8 cellular contexts compared by ENCODE assay signal in genomic region chr13:50236898-50237318, GRCh38.
DNase-seq lines count a peak whose midpoint lies in the region; ATAC-seq, FAIRE-seq and TF ChIP-seq lines count a peak whose summit lies in the region.

No MANE protein-coding gene starts in this region.

- no peak overlapping the region for H3K27ac Mint-ChIP-seq in endodermal cell

- peak overlapping the region; percentile 53 for H3K4me2 ChIP-seq in Karpas-422 (ENCODE audit: low read depth, low read length, poor library complexity, severe bottlenecking)

- no peaks in the 10 kb centered on the region for H3K9me2 ChIP-seq in Karpas-422 (replicated peaks; ENCODE audit: insufficient read depth, low read length)

- peak; percentile 36 for DNase-seq in GM12891 (ENCODE audit: insufficient read length, low spot score)
- DNase-seq in Karpas-422 = no peak
- DNase-seq in effector CD4-positive, alpha-beta T cell = peak; percentile 19
- DNase-seq in UCSD-AML1 (lab: John Stamatoyannopoulos, UW; ENCODE audit: unreplicated experiment) = no peak
- DNase-seq in endodermal cell = no peak
- no peak for DNase-seq in SW480 (ENCODE audit: low spot score)
- DNase-seq in DMS 273 treated with DMSO at 0.1 percent for 48 hours (lab: John Stamatoyannopoulos, UW) = no peak

- 86% methylated on average over 8 to 9 of the region's 9 CpGs for WGBS in endodermal cell (ENCODE audit: insufficient coverage in 1 of 2, insufficient read length in 1 of 2), 2 experiments

- TF ChIP-seq POLR2A in GM12891 (IDR thresholded peaks at IDR 0.05; ENCODE audit: low read depth, low read length) = no peak

- TF ChIP-seq CTCF in endodermal cell (conservative IDR thresholded peaks at IDR 0.05) = no peak

- no peak overlapping the region for H3K4me3 Mint-ChIP-seq in endodermal cell

- H3K4me1 ChIP-seq in Karpas-422 (ENCODE audit: low read length) (peaks cover 23% of the 10 kb centered on the region), endodermal cell (ENCODE audit: control insufficient read depth, insufficient read depth, low read length) (no peaks in the 10 kb centered on the region)

- no peaks in the 10 kb centered on the region for H4K20me1 ChIP-seq in Karpas-422 (ENCODE audit: insufficient read depth, low read depth, low read length)

- H3K36me3 ChIP-seq in Karpas-422 (ENCODE audit: insufficient read depth, low read length) (no peaks in the 10 kb centered on the region), endodermal cell (ENCODE audit: control insufficient read depth, insufficient read depth, low read length) (no peaks in the 10 kb centered on the region)

- H3K9me3 ChIP-seq in Karpas-422 (ENCODE audit: low read length) (peaks cover 3% of the 10 kb centered on the region; the same call in 1 of the 2 replicates), endodermal cell (ENCODE audit: control insufficient read depth, low read length) (no peaks in the 10 kb centered on the region)

- H3K9ac ChIP-seq in Karpas-422 (ENCODE audit: low read length) (peak overlapping the region; percentile 1; the same call in 1 of the 2 replicates), endodermal cell (ENCODE audit: extremely low read depth, low read length, poor library complexity, severe bottlenecking) (no peak overlapping the region)

- H3K9me3 Mint-ChIP-seq in endodermal cell = peaks cover 24% of the 10 kb centered on the region

- no peaks in the 10 kb centered on the region for H3K79me2 ChIP-seq in Karpas-422 (ENCODE audit: low read length)

- peaks cover 4% of the 10 kb centered on the region for H3K27me3 Mint-ChIP-seq in endodermal cell (ENCODE audit: insufficient read depth)

- H3K27me3 ChIP-seq in Karpas-422 (ENCODE audit: low read length) (no peaks in the 10 kb centered on the region), endodermal cell (ENCODE audit: control insufficient read depth, insufficient read depth, low read length, poor library complexity, severe bottlenecking) (no peaks in the 10 kb centered on the region)

- peak; percentile 96 for ATAC-seq in GM21576 (IDR thresholded peaks at IDR 0.05; ENCODE audit: unreplicated experiment)

- peak; percentile 88 for FAIRE-seq in GM12891 (lab: Jason Lieb, UNC)

- peaks cover 4% of the 10 kb centered on the region for H3K4me1 Mint-ChIP-seq in endodermal cell

- peaks cover 6% of the 10 kb centered on the region for H3K36me3 Mint-ChIP-seq in endodermal cell (ENCODE audit: low read depth)

- H3K27ac ChIP-seq in Karpas-422 (ENCODE audit: low read length) (no peak overlapping the region), endodermal cell (ENCODE audit: low read depth, low read length) (no peak overlapping the region)

- H3K4me3 ChIP-seq in Karpas-422 (ENCODE audit: low read length) (peak overlapping the region; percentile 11), endodermal cell (ENCODE audit: low read length) (no peak overlapping the region)

- H2AFZ ChIP-seq in Karpas-422 (ENCODE audit: low read length) = peak overlapping the region; percentile 78; the same call in 1 of the 2 replicates

TF ChIP-seq in GM12891, 5 proteins besides CTCF, POLR2A, EP300 and RAD21:
- no peak for TF ChIP-seq TAF1 (IDR thresholded peaks at IDR 0.05; ENCODE audit: low read depth, low read length)
- peak; percentile 17; the same call in 1 of the 2 replicates for TF ChIP-seq SPI1 (IDR thresholded peaks at IDR 0.05; ENCODE audit: low read depth, low read length)

Comparison
In these comparisons a context has a peak if more than half of its experiments do, and no peak if none do; other contexts are left out.
1. DNase-seq: peak in GM12891 (single experiment) and effector CD4-positive, alpha-beta T cell (single experiment); none in Karpas-422 (single experiment), UCSD-AML1 (single experiment), endodermal cell (single experiment), SW480 (single experiment) and DMS 273 treated with DMSO at 0.1 percent for 48 hours (single experiment).